Comparison of ENCODE assay signal across 8 cellular contexts in the genomic region with DNA sequence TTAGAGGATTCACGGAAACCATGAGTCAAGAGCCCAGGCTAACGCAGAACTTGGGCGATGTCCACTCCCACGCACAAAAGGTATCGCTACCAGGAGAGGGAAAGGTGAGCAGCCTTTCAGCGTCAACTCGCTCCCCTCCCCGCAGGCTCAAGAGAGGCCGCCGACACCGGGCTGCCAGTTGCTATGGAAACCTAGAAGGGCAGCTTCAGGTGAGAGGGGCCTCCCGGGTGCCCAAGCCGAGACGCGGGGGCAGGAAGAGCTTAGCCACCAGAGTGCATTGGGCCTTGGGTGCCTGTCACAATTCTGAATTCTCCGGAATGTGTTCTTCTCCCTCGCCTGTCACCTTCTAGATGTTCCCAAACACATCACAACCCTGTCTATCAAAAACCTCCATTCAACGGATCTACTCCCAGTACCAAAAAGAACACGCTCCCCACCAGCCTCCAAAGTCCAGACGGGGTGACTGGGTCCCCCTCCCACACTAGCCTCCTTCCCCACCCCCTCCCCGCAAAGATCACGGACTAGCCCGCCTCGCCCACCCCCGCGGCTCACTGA. TPM values are rescaled to one million over a fixed set of nuclear protein-coding genes. Genes with fewer than 3 reads are reported as not detected.
DNase-seq lines count a peak whose midpoint lies in the region.

No MANE protein-coding gene starts in this region.

- H3K27me3 ChIP-seq in adipocyte (replicated peaks; ENCODE audit: control insufficient read depth, insufficient read depth, low read length) (no peaks in the 10 kb centered on the region), skeletal muscle tissue (ENCODE audit: control insufficient read depth in 3 of 3, insufficient read depth in 3 of 3, low read length in 3 of 3) (no peaks in the 10 kb centered on the region)

- peak overlapping the region; percentile 76 for H3K27ac ChIP-seq in skeletal muscle tissue (ENCODE audit: low read depth, low read length)

- H3K36me3 ChIP-seq in adipocyte (ENCODE audit: control insufficient read depth, insufficient read depth, low read length, severe bottlenecking), result peaks cover 29% of the 10 kb centered on the region
- H3K36me3 ChIP-seq in skeletal muscle tissue (ENCODE audit: control insufficient read depth in 3 of 3, insufficient read depth in 3 of 3, low read length in 3 of 3), result peaks cover 10 to 23% (median 19%) of the 10 kb centered on the region in 3 donors

- peaks cover 22% of the 10 kb centered on the region for H3K4me1 ChIP-seq in adipocyte (ENCODE audit: control insufficient read depth, insufficient read depth, low read length)
- H3K4me1 ChIP-seq in skeletal muscle tissue (ENCODE audit: control insufficient read depth in 3 of 3, insufficient read depth in 3 of 3, low read length in 3 of 3), result peaks cover 13 to 17% (median 15%) of the 10 kb centered on the region in 3 donors

- H3K9me3 ChIP-seq in adipocyte (ENCODE audit: control insufficient read depth, low read length) (no peaks in the 10 kb centered on the region), skeletal muscle tissue (ENCODE audit: control insufficient read depth in 3 of 3, low read length in 3 of 3) (no peaks in the 10 kb centered on the region)

- in situ Hi-C loops in ACHN (cut with HindIII; ENCODE audit: low pct_ligation_motif_present, low pct_unique_long_range_greater_than_20kb, low sequenced_read_pairs), result no loop called here

- DNase-seq in DMS153 treated with DMSO at 0.1 percent for 48 hours (lab: John Stamatoyannopoulos, UW; ENCODE audit: unreplicated experiment) (peak; percentile 34), DMS153 (lab: John Stamatoyannopoulos, UW) (no peak), HK-2 (ENCODE audit: unreplicated experiment) (peak; percentile 24), SK-N-DZ (ENCODE audit: low spot score) (peak; percentile 29), adipocyte (ENCODE audit: low read depth) (peak; percentile 55), ACHN (no peak)

- H3K4me3 ChIP-seq in adipocyte (ENCODE audit: low read length) (peak overlapping the region; percentile 89), iPS-11a (ENCODE audit: low read depth, low read length) (peak overlapping the region; percentile 73), skeletal muscle tissue (ENCODE audit: low read length in 3 of 3) (peak overlapping the region; percentile 86 to 94 (median 88))

- H3K9ac ChIP-seq in adipocyte (ENCODE audit: low read length) (peak overlapping the region; percentile 94), skeletal muscle tissue (ENCODE audit: low read depth in 1 of 3, low read length in 3 of 3) (peak overlapping the region; percentile 70 to 81 (median 72))

RNA-seq across cellular contexts. Expression of a gene that starts 0.7 kb away (rescaled TPM):
- 105 and 117 TPM in 2 replicates for polyA plus RNA-seq in SK-N-DZ (2014; cell fraction: cytosol; rRNA removed)
- polyA plus RNA-seq in SK-N-DZ (2014; cell fraction: nucleus; rRNA removed), result 63.0 and 96.6 TPM in 2 replicates
- total RNA-seq in skeletal muscle tissue, result 36.5 TPM

RNA-seq across cellular contexts. Expression of a gene that starts 39.5 kb away (rescaled TPM):
- 0.95 and 1.2 TPM in 2 replicates for polyA plus RNA-seq in SK-N-DZ (2014; cell fraction: cytosol; rRNA removed)
- polyA plus RNA-seq in SK-N-DZ (2014; cell fraction: nucleus; rRNA removed), result 1.9 and 2.5 TPM in 2 replicates
- total RNA-seq in skeletal muscle tissue, result 1.0 TPM

RNA-seq across cellular contexts. Expression of a gene that starts 40.2 kb away (rescaled TPM):
- polyA plus RNA-seq in SK-N-DZ (2014; cell fraction: cytosol; rRNA removed), result 5.6 and 9.4 TPM in 2 replicates
- 6.4 and 11.2 TPM in 2 replicates for polyA plus RNA-seq in SK-N-DZ (2014; cell fraction: nucleus; rRNA removed)
- 12.5 TPM for total RNA-seq in skeletal muscle tissue

RNA-seq across cellular contexts. Expression of a gene that starts 42.9 kb away (rescaled TPM):
- polyA plus RNA-seq in SK-N-DZ (2014; cell fraction: cytosol; rRNA removed), result 5.8 and 7.4 TPM in 2 replicates
- 13.8 and 13.9 TPM in 2 replicates for polyA plus RNA-seq in SK-N-DZ (2014; cell fraction: nucleus; rRNA removed)
- total RNA-seq in skeletal muscle tissue, result 1.0 TPM

Comparison
In these comparisons a context has a peak if more than half of its experiments do, and no peak if none do; other contexts are left out.
1. DNase-seq: peak in DMS153 treated with DMSO at 0.1 percent for 48 hours (single experiment), HK-2 (single experiment), SK-N-DZ (single experiment) and adipocyte (single experiment); none in DMS153 (single experiment) and ACHN (single experiment).
2. Peak in every context shown above with its lines, with median percentiles within 50 percentile points of each other: H3K4me3 ChIP-seq.